ENCODE assay signal across 24 cellular contexts in genomic region chr12:121927798-121928197, GRCh38. TPM values are rescaled to one million over a fixed set of nuclear protein-coding genes. Genes with fewer than 3 reads are reported as not detected.
A peak's percentile ranks its signal among the peaks of the same experiment; 100 is the strongest.
DNase-seq lines count a peak whose midpoint lies in the region; ATAC-seq, FAIRE-seq and TF ChIP-seq lines count a peak whose summit lies in the region.
"Had no signal": no experiment of that assay in that cellular context is flagged by ENCODE, and none has a peak within 500 bp of the region (broad histone marks: within the 10 kb centered on the region; RNA-seq: fewer than 3 reads in every experiment).

No MANE protein-coding gene starts in this region.

- peaks cover 0 to 5% (median 0%) of the 10 kb centered on the region in 5 donors for H3K27me3 Mint-ChIP-seq in naive thymus-derived CD4-positive, alpha-beta T cell

- H3K27ac Mint-ChIP-seq in naive thymus-derived CD4-positive, alpha-beta T cell = no peak overlapping the region
- H3K27ac Mint-ChIP-seq: activated T-cell treated with anti-CD3 and anti-CD28 coated beads, Interleukin-2, amount 50 U/mL, for 72 hours; T-helper 1 cell treated with Interleukin-12 subunit alpha and Interleukin-12 subunit beta and Interleukin-4 antibody, amounts not matched to agents 30 μg/mL and 1 μg/mL, for 36 hours had no signal

- no peaks in the 10 kb centered on the region for H3K9me3 Mint-ChIP-seq in naive thymus-derived CD4-positive, alpha-beta T cell
- H3K9me3 Mint-ChIP-seq: activated T-cell treated with anti-CD3 and anti-CD28 coated beads, Interleukin-2, amount 50 U/mL, for 72 hours; T-helper 1 cell treated with Interleukin-12 subunit alpha and Interleukin-12 subunit beta and Interleukin-4 antibody, amounts not matched to agents 30 μg/mL and 1 μg/mL, for 36 hours had no signal

- H3K9me1 ChIP-seq in K562 (ENCODE audit: control insufficient read depth, insufficient read depth, low read length) = no peaks in the 10 kb centered on the region

- CTCF ChIA-PET in K562 (lab: Yijun Ruan, JAX; ENCODE audit: low intra/inter-chr PET ratio) = interaction anchor here (0.6 kb wide), 1 partner anchor 44 kb away, joined by 3 read pairs; no protein-coding TSS in a partner anchor
- CTCF ChIA-PET in naive thymus-derived CD4-positive, alpha-beta T cell (lab: Charles Lee) = interaction anchor here (1.2 kb wide), 1 partner anchor 9 kb away, joined by 4 read pairs; the partner anchor contains the start of gene CFAP251

- H3K27ac ChIP-seq in Karpas-422 (ENCODE audit: low read length) (peak overlapping the region; percentile 92), K562 (ENCODE audit: extremely low read depth, low read depth, low read length) (peak overlapping the region; percentile 41; the same call in 2 of the 3 replicates), kidney (ENCODE audit: low read depth in 2 of 2, low read length in 2 of 2) (no peak overlapping the region)
- no peak overlapping the region for H3K27ac ChIP-seq in naive thymus-derived CD4-positive, alpha-beta T cell (ENCODE audit: low read depth, low read length)
- H3K27ac ChIP-seq: adrenal gland, hepatocyte, KMS-11, ovary, suprapubic skin, VCaP had no signal

- no peak for ATAC-seq in K562
- peak; percentile 48 for ATAC-seq in naive thymus-derived CD4-positive, alpha-beta T cell
- no peak for ATAC-seq in HG02759 (IDR thresholded peaks at IDR 0.05; ENCODE audit: unreplicated experiment)
- no peak for ATAC-seq in GM21737 (IDR thresholded peaks at IDR 0.05; ENCODE audit: unreplicated experiment)
- ATAC-seq: activated T-cell treated with anti-CD3 and anti-CD28 coated beads, Interleukin-2, amount 50 U/mL, for 72 hours; mucosa of descending colon had no signal

- peak overlapping the region; percentile 46 for H3K4me3 ChIP-seq in Karpas-422 (ENCODE audit: low read length)
- H3K4me3 ChIP-seq in K562 = no peak overlapping the region
- H3K4me3 ChIP-seq in naive thymus-derived CD4-positive, alpha-beta T cell (ENCODE audit: low read length) = no peak overlapping the region
- H3K4me3 ChIP-seq in kidney (ENCODE audit: low read length in 2 of 2) = no peak overlapping the region
- H3K4me3 ChIP-seq: adrenal gland, hepatocyte, mucosa of descending colon, ovary, skin epidermis, suprapubic skin had no signal

- no peak for TF ChIP-seq EP300 in K562 (IDR thresholded peaks at IDR 0.05; ENCODE audit: low read length)

- TF ChIP-seq CTCF in K562 (IDR thresholded peaks at IDR 0.05 in 2 of 3, conservative IDR thresholded peaks at IDR 0.05 in 1 of 3; ENCODE audit: insufficient read depth in 2 of 3, low read depth in 1 of 3, low read length in 3 of 3) (no peak), kidney (IDR thresholded peaks at IDR 0.05; ENCODE audit: borderline replicate concordance, extremely low read depth, insufficient read depth) (no peak)

- no TSS peak for BruUV-seq in K562 (replicated peaks; lab: Mats Ljungman, UMichigan)

- no peaks in the 10 kb centered on the region for H3K27me3 ChIP-seq in Karpas-422 (ENCODE audit: low read length)
- no peaks in the 10 kb centered on the region for H3K27me3 ChIP-seq in K562 (ENCODE audit: control insufficient read depth in 2 of 2, insufficient read depth in 2 of 2, low read length in 2 of 2)
- H3K27me3 ChIP-seq in naive thymus-derived CD4-positive, alpha-beta T cell (ENCODE audit: control insufficient read depth in 2 of 2, insufficient read depth in 2 of 2, low read length in 2 of 2) = no peaks in the 10 kb centered on the region
- H3K27me3 ChIP-seq: adrenal gland, hepatocyte, ovary, suprapubic skin had no signal

- no peaks in the 10 kb centered on the region for H3K9me3 ChIP-seq in Karpas-422 (ENCODE audit: low read length)
- no peaks in the 10 kb centered on the region for H3K9me3 ChIP-seq in K562 (replicated peaks; ENCODE audit: control insufficient read depth, insufficient read depth, low read depth, low read length)
- H3K9me3 ChIP-seq in naive thymus-derived CD4-positive, alpha-beta T cell (ENCODE audit: control insufficient read depth in 2 of 3, low read length in 3 of 3) = no peaks in the 10 kb centered on the region
- H3K9me3 ChIP-seq in kidney (ENCODE audit: control insufficient read depth in 1 of 2, low read length in 2 of 2) = no peaks in the 10 kb centered on the region
- H3K9me3 ChIP-seq: adrenal gland, mucosa of descending colon, ovary, suprapubic skin had no signal

- peaks cover 0 to 6% (median 0%) of the 10 kb centered on the region in 7 donors for H3K4me1 Mint-ChIP-seq in naive thymus-derived CD4-positive, alpha-beta T cell

- H3K9me2 ChIP-seq in Karpas-422 (replicated peaks; ENCODE audit: insufficient read depth, low read length) = no peaks in the 10 kb centered on the region

- FAIRE-seq in K562 (lab: Jason Lieb, UNC) (no peak), kidney (lab: Jason Lieb, UNC) (no peak)

- no peak for TF ChIP-seq RAD21 in K562 (CRISPR knock-in tag; conservative IDR thresholded peaks at IDR 0.05 in 1 of 2, IDR thresholded peaks at IDR 0.05 in 1 of 2)

- POLR2A ChIA-PET in K562 (lab: Yijun Ruan, JAX) = interaction anchor here (0.6 to 0.7 kb wide), 2 partner anchors 37 to 47 kb away, joined by 3 read pairs; no protein-coding TSS in a partner anchor
- POLR2A ChIA-PET in naive thymus-derived CD4-positive, alpha-beta T cell (lab: Charles Lee) = no interaction called here

- H3K79me2 ChIP-seq in Karpas-422 (ENCODE audit: low read length) = no peaks in the 10 kb centered on the region
- no peaks in the 10 kb centered on the region for H3K79me2 ChIP-seq in K562 (ENCODE audit: control insufficient read depth, insufficient read depth, low read length)
- H3K79me2 ChIP-seq: hepatocyte had no signal

- H3K9ac ChIP-seq in Karpas-422 (ENCODE audit: low read length) = peak overlapping the region; percentile 59
- peak overlapping the region in 1 of 2 experiments; percentile 4; a peak in 1 of 4 replicates for H3K9ac ChIP-seq in K562 (ENCODE audit: insufficient read depth in 1 of 2, low read depth in 2 of 2, low read length in 2 of 2)
- no peak overlapping the region for H3K9ac ChIP-seq in kidney (ENCODE audit: low read length in 2 of 2)
- H3K9ac ChIP-seq: KMS-11 had no signal

- H3K4me3 Mint-ChIP-seq in naive thymus-derived CD4-positive, alpha-beta T cell = no peak overlapping the region
- H3K4me3 Mint-ChIP-seq: activated T-cell treated with anti-CD3 and anti-CD28 coated beads, Interleukin-2, amount 50 U/mL, for 72 hours; T-helper 1 cell treated with Interleukin-12 subunit alpha and Interleukin-12 subunit beta and Interleukin-4 antibody, amounts not matched to agents 30 μg/mL and 1 μg/mL, for 36 hours had no signal

- H2AFZ ChIP-seq in Karpas-422 (ENCODE audit: low read length) (peak overlapping the region; percentile 17; the same call in 1 of the 2 replicates), K562 (ENCODE audit: low read depth, low read length) (peak overlapping the region; percentile 80)
- H2AFZ ChIP-seq: hepatocyte had no signal

- no peak for TF ChIP-seq POLR2A in K562 (conservative IDR thresholded peaks at IDR 0.05)

- in situ Hi-C loops in K562 (cut with MboI) = no loop called here

- H3K4me1 ChIP-seq in Karpas-422 (ENCODE audit: low read length) (peaks cover 20% of the 10 kb centered on the region), K562 (replicated peaks in 1 of 2; ENCODE audit: control insufficient read depth in 2 of 2, insufficient read depth in 2 of 2, low read length in 2 of 2) (peaks cover 12 to 15% of the 10 kb centered on the region in 2 experiments), kidney (ENCODE audit: control insufficient read depth in 1 of 2, insufficient read depth in 1 of 2, low read depth in 1 of 2, low read length in 2 of 2) (peaks cover 0 to 4% of the 10 kb centered on the region in 2 donors)
- H3K4me1 ChIP-seq in naive thymus-derived CD4-positive, alpha-beta T cell (ENCODE audit: control insufficient read depth in 2 of 2, insufficient read depth in 2 of 2, low read length in 2 of 2) = no peaks in the 10 kb centered on the region

- H3K4me2 ChIP-seq in Karpas-422 (ENCODE audit: low read depth, low read length, poor library complexity, severe bottlenecking) (peak overlapping the region; percentile 69), K562 (ENCODE audit: insufficient read depth, low read length) (peak overlapping the region; percentile 23; the same call in 1 of the 2 replicates)
- H3K4me2 ChIP-seq: hepatocyte, KMS-11 had no signal

- H3K36me3 ChIP-seq in Karpas-422 (ENCODE audit: insufficient read depth, low read length) = peaks cover 7% of the 10 kb centered on the region; the same call in 1 of the 2 replicates
- peaks cover 6% of the 10 kb centered on the region; the same call in 1 of the 3 replicates for H3K36me3 ChIP-seq in K562 (ENCODE audit: control insufficient read depth, insufficient read depth, low read length)
- H3K36me3 ChIP-seq in naive thymus-derived CD4-positive, alpha-beta T cell (ENCODE audit: control insufficient read depth in 2 of 3, insufficient read depth in 3 of 3, low read length in 3 of 3) = no peaks in the 10 kb centered on the region
- peaks cover 0 to 2% of the 10 kb centered on the region in 2 donors for H3K36me3 ChIP-seq in kidney (ENCODE audit: control insufficient read depth in 1 of 2, insufficient read depth in 2 of 2, low read length in 2 of 2)
- H3K36me3 ChIP-seq: adrenal gland, ovary, suprapubic skin had no signal

- intact Hi-C loops in K562 (cut with micrococcal nuclease) (no loop called here), kidney (cut with DNase I) (no loop called here)
- intact Hi-C loops in naive thymus-derived CD4-positive, alpha-beta T cell (cut with micrococcal nuclease) = no loop called here

- WGBS in K562 (ENCODE audit: insufficient coverage, low coverage, missing lambda C conversion rate) = 30% methylated on average over 5 of the region's 5 CpGs

- DNase-seq in CD1c-positive myeloid dendritic cell (ENCODE audit: extremely low spot score) (peak; percentile 64), Karpas-422 (peak; percentile 54), K562 (ENCODE audit: extremely low read depth in 1 of 4, low spot score in 3 of 4) (no peak), NCI-H187 (lab: John Stamatoyannopoulos, UW) (no peak), kidney (no peak)
- DNase-seq in naive thymus-derived CD4-positive, alpha-beta T cell = no peak
- DNase-seq: activated T-cell treated with anti-CD3 and anti-CD28 coated beads, Interleukin-2, amount 50 U/mL, for 72 hours; adrenal gland; Calu3; central memory CD4-positive, alpha-beta T cell; effector memory CD4-positive, alpha-beta T cell; kidney glomerular epithelial cell; mucosa of descending colon; NCI-H748 treated with DMSO at 0.1 percent for 48 hours; ovary; stimulated activated CD4-positive, alpha-beta T cell treated with anti-CD3 and anti-CD28 coated beads, Interleukin-4, amount 100 ng/mL, for 1 hour had no signal

- peaks cover 0 to 3% (median 0%) of the 10 kb centered on the region in 5 donors for H3K36me3 Mint-ChIP-seq in naive thymus-derived CD4-positive, alpha-beta T cell

- H4K20me1 ChIP-seq in Karpas-422 (ENCODE audit: insufficient read depth, low read depth, low read length) (no peaks in the 10 kb centered on the region), K562 (replicated peaks; ENCODE audit: control insufficient read depth, insufficient read depth, low read length) (no peaks in the 10 kb centered on the region)

RNA-seq across cellular contexts. Expression of gene CFAP251, which starts 9.4 kb away (rescaled TPM):
- 17.9 and 30.3 TPM in 2 replicates for total RNA-seq in Karpas-422 (2014; rRNA removed; shearing (Covaris generic); ENCODE audit: low replicate concordance)
- total RNA-seq in K562 (2011; cell fraction: chromatin; rRNA removed; ENCODE audit: low replicate concordance) = 69.4 and 86.7 TPM in 2 replicates
- total RNA-seq in K562 (2011; cell fraction: nucleolus; rRNA removed) = 33.5 and 44.6 TPM in 2 replicates
- 42.5 and 56.6 TPM in 2 replicates for total RNA-seq in K562 (2011; cell fraction: nucleoplasm; rRNA removed)
- total RNA-seq in K562 (2014; rRNA removed) = 23.9 and 25.2 TPM in 2 replicates
- 16.6 and 19.0 TPM in 2 replicates for total RNA-seq in K562 (2014; rRNA removed; fragmentation: Illumina TruSeq; extraction: Trizol)
- total RNA-seq in K562 (2015; rRNA removed; fragmentation: Illumina TruSeq; extraction: Trizol) = 16.2 and 19.1 TPM in 2 replicates
- total RNA-seq in K562 (2021) = 17.2 and 18.2 TPM in 2 replicates
- polyA plus RNA-seq in K562 (2011; rRNA removed) = 20.0 and 22.2 TPM in 2 replicates
- polyA plus RNA-seq in K562 (2011; cell fraction: cytosol; rRNA removed) = 12.2 and 17.2 TPM in 2 replicates
- 42.3 and 43.1 TPM in 2 replicates for polyA plus RNA-seq in K562 (2011; cell fraction: nucleus; rRNA removed)
- polyA plus RNA-seq in K562 (2012) = 12.5 and 19.8 TPM in 2 replicates
- 16.5 and 18.1 TPM in 2 replicates for polyA plus RNA-seq in K562 (2014; fragmentation: Illumina TruSeq; extraction: Trizol)
- 10 to 100 TPM; 17.4 to 24.3 TPM for polyA plus RNA-seq in K562 (2014; fragmentation: Nextera tagmentation; extraction: Ambion mirVana)
- 27.7 and 31.0 TPM in 2 replicates for polyA plus RNA-seq in K562 (2014; rRNA removed)
- 38.6 and 40.6 TPM in 2 replicates for polyA minus RNA-seq in K562 (2011; rRNA and poly(A)+ RNA removed)
- 10.4 and 13.1 TPM in 2 replicates for polyA minus RNA-seq in K562 (2011; cell fraction: cytosol; rRNA and poly(A)+ RNA removed)
- polyA minus RNA-seq in K562 (2011; cell fraction: nucleus; rRNA and poly(A)+ RNA removed) = 18.7 and 32.1 TPM in 2 replicates
- total RNA-seq in naive thymus-derived CD4-positive, alpha-beta T cell = 1 to 10 TPM in 2 of 5 experiments, under 1 TPM in 3; 0.38 to 1.5 (median 0.88) TPM
- polyA plus RNA-seq in naive thymus-derived CD4-positive, alpha-beta T cell = not detected
- total RNA-seq in kidney = 10.8 TPM
- 2.9 TPM for polyA plus RNA-seq in kidney (ENCODE audit: insufficient read depth, low read depth, low replicate concordance)

RNA-seq across cellular contexts. Expression of gene PSMD9, which starts 39.2 kb away (rescaled TPM):
- 70.6 and 127 TPM in 2 replicates for total RNA-seq in Karpas-422 (2014; rRNA removed; shearing (Covaris generic); ENCODE audit: low replicate concordance)
- total RNA-seq in K562 (2011; cell fraction: chromatin; rRNA removed; ENCODE audit: low replicate concordance) = 73.2 and 111 TPM in 2 replicates
- total RNA-seq in K562 (2011; cell fraction: nucleolus; rRNA removed) = 69.7 and 70.4 TPM in 2 replicates
- 93.6 and 131 TPM in 2 replicates for total RNA-seq in K562 (2011; cell fraction: nucleoplasm; rRNA removed)
- 143 and 187 TPM in 2 replicates for total RNA-seq in K562 (2014; rRNA removed)
- total RNA-seq in K562 (2014; rRNA removed; fragmentation: Illumina TruSeq; extraction: Trizol) = 34.1 and 34.5 TPM in 2 replicates
- total RNA-seq in K562 (2015; rRNA removed; fragmentation: Illumina TruSeq; extraction: Trizol) = 61.7 and 78.2 TPM in 2 replicates
- 66.4 and 71.7 TPM in 2 replicates for total RNA-seq in K562 (2021)
- polyA plus RNA-seq in K562 (2011; rRNA removed) = 61.3 and 68.5 TPM in 2 replicates
- polyA plus RNA-seq in K562 (2011; cell fraction: cytosol; rRNA removed) = 61.8 and 93.1 TPM in 2 replicates
- 51.5 and 53.5 TPM in 2 replicates for polyA plus RNA-seq in K562 (2011; cell fraction: nucleus; rRNA removed)
- 76.1 and 85.2 TPM in 2 replicates for polyA plus RNA-seq in K562 (2012)
- 31.0 and 60.0 TPM in 2 replicates for polyA plus RNA-seq in K562 (2014; fragmentation: Illumina TruSeq; extraction: Trizol)
- polyA plus RNA-seq in K562 (2014; fragmentation: Nextera tagmentation; extraction: Ambion mirVana) = 10 to 100 TPM; 12.2 to 22.8 TPM
- polyA plus RNA-seq in K562 (2014; rRNA removed) = 92.2 and 107 TPM in 2 replicates
- 29.3 and 37.7 TPM in 2 replicates for polyA minus RNA-seq in K562 (2011; rRNA and poly(A)+ RNA removed)
- 23.0 and 42.7 TPM in 2 replicates for polyA minus RNA-seq in K562 (2011; cell fraction: cytosol; rRNA and poly(A)+ RNA removed)
- 13.3 and 29.5 TPM in 2 replicates for polyA minus RNA-seq in K562 (2011; cell fraction: nucleus; rRNA and poly(A)+ RNA removed)
- 10 to 100 TPM; 36.7 to 55.2 (median 46.9) TPM for total RNA-seq in naive thymus-derived CD4-positive, alpha-beta T cell
- 10 to 100 TPM; 85.3 to 92.6 TPM for polyA plus RNA-seq in naive thymus-derived CD4-positive, alpha-beta T cell
- total RNA-seq in kidney = 54.9 TPM
- polyA plus RNA-seq in kidney (ENCODE audit: insufficient read depth, low read depth, low replicate concordance) = 115 TPM

Comparison
In these comparisons a context has a peak if more than half of its experiments do, and no peak if none do; other contexts are left out.
1. DNase-seq: peak in CD1c-positive myeloid dendritic cell (single experiment) and Karpas-422 (single experiment); none in K562 (0 of 4), naive thymus-derived CD4-positive, alpha-beta T cell (0 of 9), NCI-H187 (0 of 2) and kidney (single experiment).
2. H3K27ac ChIP-seq: peak in Karpas-422 (single experiment) and K562 (single experiment); none in naive thymus-derived CD4-positive, alpha-beta T cell (single experiment) and kidney (0 of 2).